ENCODE assay signal across 15 cellular contexts in the genomic region with DNA sequence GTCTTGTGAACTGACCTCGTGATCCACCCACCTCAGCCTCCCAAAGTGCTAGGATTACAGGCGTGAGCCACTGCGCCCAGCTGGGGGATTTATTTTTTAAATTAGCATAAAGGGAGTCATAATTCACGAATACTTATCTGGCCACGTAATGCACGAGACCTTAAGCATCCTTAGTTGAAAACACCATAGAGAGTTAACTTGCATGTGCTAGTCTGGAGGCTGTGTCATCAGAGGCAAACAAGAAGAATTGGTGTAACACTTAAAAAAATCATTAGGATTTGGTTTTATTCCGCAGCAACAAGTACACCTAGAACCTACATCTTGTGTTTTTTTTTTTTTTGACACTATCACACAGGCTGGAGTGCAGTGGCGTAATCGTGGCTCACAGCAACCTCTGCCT. TPM values are rescaled to one million over a fixed set of nuclear protein-coding genes. Genes with fewer than 3 reads are reported as not detected.
DNase-seq lines count a peak whose midpoint lies in the region; ATAC-seq and TF ChIP-seq lines count a peak whose summit lies in the region.
"Had no signal": no experiment of that assay in that cellular context is flagged by ENCODE, and none has a peak within 500 bp of the region (broad histone marks: within the 10 kb centered on the region; RNA-seq: fewer than 3 reads in every experiment).

No MANE protein-coding gene starts in this region.

- peaks cover 23% of the 10 kb centered on the region for H3K36me3 Mint-ChIP-seq in progenitor cell of endocrine pancreas (ENCODE audit: insufficient read depth)

- peaks cover 44% of the 10 kb centered on the region for H3K4me1 Mint-ChIP-seq in progenitor cell of endocrine pancreas (ENCODE audit: low read depth)

- no peaks in the 10 kb centered on the region for H3K27me3 Mint-ChIP-seq in progenitor cell of endocrine pancreas

- no peak for DNase-seq in RWPE1 (ENCODE audit: low spot score)
- DNase-seq in progenitor cell of endocrine pancreas (ENCODE audit: low spot score, unreplicated experiment), result no peak
- no peak for DNase-seq in NCI-H1436 treated with DMSO at 0.1 percent for 48 hours (lab: John Stamatoyannopoulos, UW)
- no peak for DNase-seq in RPMI8226
- DNase-seq: BE2C; CD4-positive, alpha-beta memory T cell; DND-41; GDM1; H7 had no signal

- CTCF ChIA-PET in RWPE1 (lab: Yijun Ruan, JAX), result no interaction called here

- H3K27ac Mint-ChIP-seq in progenitor cell of endocrine pancreas, result peak overlapping the region; percentile 73
- H3K27ac Mint-ChIP-seq: GM23338 had no signal

- no peak overlapping the region for H3K4me3 Mint-ChIP-seq in progenitor cell of endocrine pancreas (ENCODE audit: low read depth)
- H3K4me3 Mint-ChIP-seq: CD4-positive, alpha-beta memory T cell; GM23338 had no signal

- ATAC-seq in esophagus mucosa (peak; percentile 22), HG03175 (IDR thresholded peaks at IDR 0.05; ENCODE audit: unreplicated experiment) (no peak)
- ATAC-seq: GM23338, HepG2 had no signal

- TF ChIP-seq CTCF in RWPE1 (conservative IDR thresholded peaks at IDR 0.05; ENCODE audit: low read depth) (no peak), progenitor cell of endocrine pancreas (IDR thresholded peaks at IDR 0.05; ENCODE audit: unreplicated experiment) (no peak)

- H3K9me3 Mint-ChIP-seq in progenitor cell of endocrine pancreas (ENCODE audit: low read depth), result peaks cover 2% of the 10 kb centered on the region
- H3K9me3 Mint-ChIP-seq: GM23338 had no signal

- H3K27ac ChIP-seq in RWPE1, result peak overlapping the region; percentile 50
- H3K27ac ChIP-seq: A549, C4-2B had no signal

- POLR2A ChIA-PET in RWPE1 (lab: Yijun Ruan, JAX; ENCODE audit: low non-redundant PET), result no interaction called here

RNA-seq across cellular contexts. Expression of gene KLF5, which starts 19.1 kb away (rescaled TPM):
- total RNA-seq in esophagus mucosa (302 TPM), progenitor cell of endocrine pancreas (111 and 119 TPM in 2 replicates)
